In the genomic region with DNA sequence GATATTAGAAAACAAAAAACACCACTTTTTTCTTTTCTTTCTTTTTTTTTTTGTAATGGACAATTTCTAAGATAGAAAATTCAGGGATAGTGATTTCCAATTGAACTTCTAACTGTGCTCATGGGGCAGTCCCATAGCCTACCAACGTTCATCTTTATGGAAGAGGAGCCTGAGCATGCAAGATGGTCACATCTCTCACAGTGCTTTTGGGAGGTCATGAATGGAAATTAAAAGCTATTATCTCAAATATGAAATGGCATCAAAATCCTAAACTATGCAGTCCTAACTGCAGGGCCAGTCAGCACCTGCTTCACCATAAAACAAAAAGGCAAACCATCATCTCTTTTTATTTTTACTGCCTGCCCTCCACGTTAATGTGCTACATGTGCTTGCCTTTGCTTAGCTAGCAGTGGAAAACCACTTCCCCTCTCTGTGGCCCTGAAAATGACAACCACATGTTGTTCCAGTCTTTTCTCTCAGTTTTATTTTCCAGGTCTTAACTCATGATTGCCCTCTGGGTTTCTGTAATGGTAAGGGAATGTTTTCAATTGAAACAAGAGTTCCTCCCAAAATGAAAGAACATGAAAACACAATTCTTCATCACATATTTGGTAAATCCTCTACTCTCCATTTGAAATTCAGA, we compare ENCODE assay signal across 9 cellular contexts. TPM values are rescaled to one million over a fixed set of nuclear protein-coding genes. Genes with fewer than 3 reads are reported as not detected.
DNase-seq lines count a peak whose midpoint lies in the region; ATAC-seq and TF ChIP-seq lines count a peak whose summit lies in the region.
"Had no signal": no experiment of that assay in that cellular context is flagged by ENCODE, and none has a peak within 500 bp of the region (broad histone marks: within the 10 kb centered on the region; RNA-seq: fewer than 3 reads in every experiment).

No MANE protein-coding gene starts in this region.

- WGBS in psoas muscle, 3 donors = 35 to 37% (median 35%) methylated on average over 2 of the region's 2 CpGs

- H3K27me3 Mint-ChIP-seq in activated CD8-positive, alpha-beta T cell treated with anti-CD3 and anti-CD28 coated beads, Interleukin-2, amount 10 ng/mL, durations not matched to agents 7 days and 5 days (ENCODE audit: low read depth) = no peaks in the 10 kb centered on the region

- H4K20me1 ChIP-seq in osteoblast (ENCODE audit: insufficient read depth, low read length) = no peaks in the 10 kb centered on the region

- DNase-seq in activated CD8-positive, alpha-beta T cell treated with anti-CD3 and anti-CD28 coated beads, Interleukin-2, amount 10 ng/mL, durations not matched to agents 7 days and 5 days = peak; percentile 60
- no peak for DNase-seq in osteoblast (ENCODE audit: insufficient read length, low spot score, missing footprints)
- DNase-seq in psoas muscle = no peak
- DNase-seq in NCI-H146 treated with DMSO at 0.1 percent for 48 hours (lab: John Stamatoyannopoulos, UW; ENCODE audit: unreplicated experiment) = no peak
- DNase-seq in HEK293T (ENCODE audit: extremely low spot score) = no peak
- DNase-seq: NCI-H446 treated with DMSO at 0.1 percent for 48 hours had no signal

- H3K4me1 Mint-ChIP-seq in activated CD8-positive, alpha-beta T cell treated with anti-CD3 and anti-CD28 coated beads, Interleukin-2, amount 10 ng/mL, durations not matched to agents 7 days and 5 days (ENCODE audit: low read depth) = peaks cover 23% of the 10 kb centered on the region

- no peaks in the 10 kb centered on the region for H3K4me1 ChIP-seq in osteoblast (ENCODE audit: insufficient read depth, low read length)
- H3K4me1 ChIP-seq in psoas muscle = no peaks in the 10 kb centered on the region

- H3K27me3 ChIP-seq in osteoblast (ENCODE audit: insufficient read depth, low read length) (no peaks in the 10 kb centered on the region), psoas muscle (ENCODE audit: insufficient read depth in 3 of 3, low read length in 2 of 3) (no peaks in the 10 kb centered on the region)

- H3K4me2 ChIP-seq in osteoblast (ENCODE audit: insufficient read depth, low read length) = no peak overlapping the region

- ATAC-seq in GM18909 (IDR thresholded peaks at IDR 0.05; ENCODE audit: poor library complexity, unreplicated experiment) = peak; percentile 84
- peak; percentile 64 for ATAC-seq in HG03103 (IDR thresholded peaks at IDR 0.05; ENCODE audit: low read depth, unreplicated experiment)
- ATAC-seq in activated CD8-positive, alpha-beta T cell treated with anti-CD3 and anti-CD28 coated beads, Interleukin-2, amount 10 ng/mL, durations not matched to agents 7 days and 5 days = peak; percentile 76
- ATAC-seq in psoas muscle = no peak
- no peak for ATAC-seq in HG03439 (IDR thresholded peaks at IDR 0.05; ENCODE audit: unreplicated experiment)

- peaks cover 7% of the 10 kb centered on the region for H3K36me3 Mint-ChIP-seq in activated CD8-positive, alpha-beta T cell treated with anti-CD3 and anti-CD28 coated beads, Interleukin-2, amount 10 ng/mL, durations not matched to agents 7 days and 5 days (ENCODE audit: low read depth)

- H3K27ac ChIP-seq in osteoblast (ENCODE audit: low read depth, low read length) = no peak overlapping the region
- H3K27ac ChIP-seq in psoas muscle = no peak overlapping the region

- no peaks in the 10 kb centered on the region for H3K36me3 ChIP-seq in osteoblast (ENCODE audit: insufficient read depth, low read length)
- no peaks in the 10 kb centered on the region for H3K36me3 ChIP-seq in psoas muscle (ENCODE audit: insufficient read depth in 1 of 2, low read depth in 1 of 2)

- peak overlapping the region; percentile 79 for H3K27ac Mint-ChIP-seq in activated CD8-positive, alpha-beta T cell treated with anti-CD3 and anti-CD28 coated beads, Interleukin-2, amount 10 ng/mL, durations not matched to agents 7 days and 5 days

- H3K9me3 ChIP-seq in osteoblast (ENCODE audit: low read depth, low read length) (no peaks in the 10 kb centered on the region), psoas muscle (no peaks in the 10 kb centered on the region)

- POLR2A ChIA-PET in activated CD8-positive, alpha-beta T cell treated with anti-CD3 and anti-CD28 coated beads, Interleukin-2, amount 10 ng/mL, durations not matched to agents 7 days and 5 days (lab: Charles Lee) = interaction anchor here (0.6 to 1.0 kb wide), 3 partner anchors 30 to 741 kb away, joined by 3 to 4 read pairs (median 3); no protein-coding TSS in a partner anchor
- POLR2A ChIA-PET in HEK293T (lab: Yijun Ruan, JAX) = no interaction called here

- TF ChIP-seq CTCF in osteoblast (IDR thresholded peaks at IDR 0.05; ENCODE audit: extremely low read depth, low read depth, low read length) (no peak), psoas muscle (IDR thresholded peaks at IDR 0.05) (no peak)

- peak overlapping the region; percentile 12 for H3K4me3 Mint-ChIP-seq in activated CD8-positive, alpha-beta T cell treated with anti-CD3 and anti-CD28 coated beads, Interleukin-2, amount 10 ng/mL, durations not matched to agents 7 days and 5 days

- no peaks in the 10 kb centered on the region for H3K79me2 ChIP-seq in osteoblast (ENCODE audit: insufficient read depth, low read length)

- intact Hi-C loops in psoas muscle (cut with DNase I) = no loop called here

- H3K4me3 ChIP-seq in osteoblast (ENCODE audit: insufficient read depth, low read length) (no peak overlapping the region), psoas muscle (no peak overlapping the region)

- peak overlapping the region; percentile 67 for H2AFZ ChIP-seq in osteoblast (ENCODE audit: low read length)

- H3K9me3 Mint-ChIP-seq in activated CD8-positive, alpha-beta T cell treated with anti-CD3 and anti-CD28 coated beads, Interleukin-2, amount 10 ng/mL, durations not matched to agents 7 days and 5 days (ENCODE audit: insufficient read depth) = peaks cover 7% of the 10 kb centered on the region

- CTCF ChIA-PET in activated CD8-positive, alpha-beta T cell treated with anti-CD3 and anti-CD28 coated beads, Interleukin-2, amount 10 ng/mL, durations not matched to agents 7 days and 5 days (lab: Charles Lee) = interaction anchor here (1.2 to 4.1 kb wide), 3 partner anchors 9 to 50 kb away, joined by 3 to 27 read pairs (median 9); a partner anchor contains a TSS
- CTCF ChIA-PET in HEK293T (lab: Yijun Ruan, JAX) = no interaction called here

TF ChIP-seq in HEK293T, 16 proteins besides CTCF, POLR2A, EP300 and RAD21:
- no peak for TF ChIP-seq L3MBTL2 (conservative IDR thresholded peaks at IDR 0.05)
- TF ChIP-seq ARNT (IDR thresholded peaks at IDR 0.05) = no peak
- TF ChIP-seq FOXK2 (IDR thresholded peaks at IDR 0.05) = no peak
- TF ChIP-seq NFRKB (IDR thresholded peaks at IDR 0.05) = no peak
- TF ChIP-seq SUZ12 (IDR thresholded peaks at IDR 0.05) = no peak
- TF ChIP-seq ZNF384 (IDR thresholded peaks at IDR 0.05) = no peak
- no peak for TF ChIP-seq LEF1 (IDR thresholded peaks at IDR 0.05; ENCODE audit: borderline replicate concordance)
- TF ChIP-seq CTBP1 (IDR thresholded peaks at IDR 0.05; ENCODE audit: borderline replicate concordance) = no peak
- TF ChIP-seq BHLHE40 (IDR thresholded peaks at IDR 0.05; ENCODE audit: borderline replicate concordance) = no peak

RNA-seq across cellular contexts. Expression of a gene that starts 16.7 kb away (rescaled TPM):
- not detected for total RNA-seq in activated CD8-positive, alpha-beta T cell treated with anti-CD3 and anti-CD28 coated beads, Interleukin-2, amount 10 ng/mL, durations not matched to agents 7 days and 5 days
- total RNA-seq in osteoblast (not detected in 2 replicates), psoas muscle (not detected)
- polyA plus RNA-seq in psoas muscle = not detected

RNA-seq across cellular contexts. Expression of a gene that starts 29.6 kb away (rescaled TPM):
- 10 to 100 TPM; 13.3 to 13.9 TPM for total RNA-seq in activated CD8-positive, alpha-beta T cell treated with anti-CD3 and anti-CD28 coated beads, Interleukin-2, amount 10 ng/mL, durations not matched to agents 7 days and 5 days
- total RNA-seq in osteoblast = 6.8 and 8.3 TPM in 2 replicates
- under 1 TPM; 0.23 to 0.52 (median 0.38) TPM for total RNA-seq in psoas muscle
- polyA plus RNA-seq in psoas muscle = under 1 TPM; 0.16 to 0.21 (median 0.16) TPM

Comparison
In these comparisons a context has a peak if more than half of its experiments do, and no peak if none do; other contexts are left out.
1. ATAC-seq: peak in GM18909 (single experiment), HG03103 (single experiment) and activated CD8-positive, alpha-beta T cell treated with anti-CD3 and anti-CD28 coated beads, Interleukin-2, amount 10 ng/mL, durations not matched to agents 7 days and 5 days (single experiment); none in psoas muscle (0 of 4) and HG03439 (single experiment).